Comparison of ENCODE assay signal across 19 cellular contexts in the genomic region with DNA sequence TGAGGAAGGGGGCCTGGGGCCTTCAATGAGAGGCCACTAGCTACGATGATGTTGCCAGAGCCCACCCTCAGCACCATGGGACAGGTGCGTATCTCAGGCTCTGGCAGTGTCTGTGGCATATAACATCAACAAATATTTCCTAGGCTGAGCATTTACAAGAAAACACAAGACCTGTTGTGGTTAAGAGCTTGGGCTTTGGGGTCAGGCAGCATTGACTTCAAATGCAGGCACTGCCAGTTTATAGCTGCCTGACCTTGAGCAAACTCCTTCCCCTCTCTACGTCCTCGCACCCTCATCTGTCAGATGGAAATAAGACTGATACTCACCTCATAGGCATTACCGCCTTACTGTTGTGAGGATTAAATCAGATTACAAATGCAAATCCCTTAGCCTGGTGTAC.
DNase-seq lines count a peak whose midpoint lies in the region; ATAC-seq and TF ChIP-seq lines count a peak whose summit lies in the region.
"Had no signal": no experiment of that assay in that cellular context is flagged by ENCODE, and none has a peak within 500 bp of the region (broad histone marks: within the 10 kb centered on the region; RNA-seq: fewer than 3 reads in every experiment).

No MANE protein-coding gene starts in this region.

- H3K27me3 ChIP-seq in PC-9 (ENCODE audit: insufficient read depth, low read depth), result no peaks in the 10 kb centered on the region
- H3K27me3 ChIP-seq: ascending aorta, tibial artery had no signal

- H3K36me3 Mint-ChIP-seq in stimulated activated naive CD8-positive, alpha-beta T cell treated with anti-CD3 and anti-CD28 coated beads, Interleukin-15, Interleukin-2, amounts not matched to agents 100 ng/mL and 50 ng/mL, for 24 hours (ENCODE audit: low read depth), result no peaks in the 10 kb centered on the region
- peaks cover 4% of the 10 kb centered on the region for H3K36me3 Mint-ChIP-seq in T-helper 1 cell treated with Interleukin-12 subunit alpha and Interleukin-12 subunit beta and Interleukin-4 antibody, amounts not matched to agents 30 μg/mL and 1 μg/mL, for 36 hours (ENCODE audit: low read depth)
- peaks cover 10% of the 10 kb centered on the region for H3K36me3 Mint-ChIP-seq in effector memory CD8-positive, alpha-beta T cell (ENCODE audit: insufficient read depth)

- BruUV-seq in PC-9 (replicated peaks; lab: Mats Ljungman, UMichigan), result no TSS peak

- H2AFZ ChIP-seq in PC-9, result no peak overlapping the region

- H3K9me3 ChIP-seq in PC-9 (ENCODE audit: insufficient read depth, low read depth), result no peaks in the 10 kb centered on the region
- H3K9me3 ChIP-seq: ascending aorta, Caco-2, heart left ventricle, left ventricle myocardium inferior, tibial artery had no signal

- TF ChIP-seq CTCF in PC-9 (conservative IDR thresholded peaks at IDR 0.05) (no peak), foreskin fibroblast (IDR thresholded peaks at IDR 0.05; ENCODE audit: low read depth, low read length) (no peak)

- intact Hi-C loops in PC-9 (cut with micrococcal nuclease; ENCODE audit: unreplicated experiment), result no loop called here

- H3K4me1 Mint-ChIP-seq in stimulated activated naive CD8-positive, alpha-beta T cell treated with anti-CD3 and anti-CD28 coated beads, Interleukin-15, Interleukin-2, amounts not matched to agents 100 ng/mL and 50 ng/mL, for 24 hours (ENCODE audit: low read depth), result peaks cover 75% of the 10 kb centered on the region
- H3K4me1 Mint-ChIP-seq in T-helper 1 cell treated with Interleukin-12 subunit alpha and Interleukin-12 subunit beta and Interleukin-4 antibody, amounts not matched to agents 30 μg/mL and 1 μg/mL, for 36 hours (ENCODE audit: low read depth), result peaks cover 75% of the 10 kb centered on the region
- peaks cover 94 to 96% of the 10 kb centered on the region in 2 donors for H3K4me1 Mint-ChIP-seq in effector memory CD8-positive, alpha-beta T cell (ENCODE audit: low read depth in 2 of 2)

- CTCF ChIA-PET in PC-9 (lab: Charles Lee), result no interaction called here

- H3K27ac Mint-ChIP-seq in stimulated activated naive CD8-positive, alpha-beta T cell treated with anti-CD3 and anti-CD28 coated beads, Interleukin-15, Interleukin-2, amounts not matched to agents 100 ng/mL and 50 ng/mL, for 24 hours, result peak overlapping the region; percentile 41
- H3K27ac Mint-ChIP-seq in T-helper 1 cell treated with Interleukin-12 subunit alpha and Interleukin-12 subunit beta and Interleukin-4 antibody, amounts not matched to agents 30 μg/mL and 1 μg/mL, for 36 hours, result peak overlapping the region; percentile 80
- peak overlapping the region; percentile 92 to 98 for H3K27ac Mint-ChIP-seq in effector memory CD8-positive, alpha-beta T cell

- no peak for ATAC-seq in stimulated activated naive CD8-positive, alpha-beta T cell treated with anti-CD3 and anti-CD28 coated beads, Interleukin-15, Interleukin-2, amounts not matched to agents 100 U/mL and 50 U/mL, for 24 hours
- peak; percentile 5 for ATAC-seq in effector memory CD8-positive, alpha-beta T cell (replicated peaks)
- no peak for ATAC-seq in GM19455 (IDR thresholded peaks at IDR 0.05; ENCODE audit: unreplicated experiment)
- ATAC-seq: heart left ventricle had no signal

- no peak overlapping the region for H3K27ac ChIP-seq in PC-9
- H3K27ac ChIP-seq: ascending aorta, KMS-11, left ventricle myocardium inferior, tibial artery had no signal

- no peak overlapping the region for H3K4me2 ChIP-seq in PC-9
- H3K4me2 ChIP-seq: KMS-11 had no signal

- H3K9me2 ChIP-seq in PC-9 (ENCODE audit: insufficient read depth), result no peaks in the 10 kb centered on the region

- H3K9me3 Mint-ChIP-seq in stimulated activated naive CD8-positive, alpha-beta T cell treated with anti-CD3 and anti-CD28 coated beads, Interleukin-15, Interleukin-2, amounts not matched to agents 100 ng/mL and 50 ng/mL, for 24 hours, result no peaks in the 10 kb centered on the region
- H3K9me3 Mint-ChIP-seq in T-helper 1 cell treated with Interleukin-12 subunit alpha and Interleukin-12 subunit beta and Interleukin-4 antibody, amounts not matched to agents 30 μg/mL and 1 μg/mL, for 36 hours, result no peaks in the 10 kb centered on the region
- no peaks in the 10 kb centered on the region for H3K9me3 Mint-ChIP-seq in effector memory CD8-positive, alpha-beta T cell

- no peaks in the 10 kb centered on the region for H3K79me2 ChIP-seq in PC-9 (ENCODE audit: low read depth)

- H3K36me3 ChIP-seq in PC-9 (ENCODE audit: low read depth), result no peaks in the 10 kb centered on the region
- H3K36me3 ChIP-seq: ascending aorta, heart left ventricle, left ventricle myocardium inferior, tibial artery had no signal

- no peaks in the 10 kb centered on the region for H4K20me1 ChIP-seq in PC-9 (ENCODE audit: insufficient read depth)

- no peak for DNase-seq in stimulated activated naive CD8-positive, alpha-beta T cell treated with anti-CD3 and anti-CD28 coated beads, Interleukin-15, Interleukin-2, amounts not matched to agents 100 U/mL and 50 U/mL, for 24 hours
- DNase-seq in effector memory CD8-positive, alpha-beta T cell, result no peak
- DNase-seq in PC-9 (no peak), foreskin fibroblast (no peak), SIG-M5 treated with dmso at 0.1 percent for 504 hours (lab: John Stamatoyannopoulos, UW; ENCODE audit: unreplicated experiment) (no peak)
- DNase-seq: activated gamma-delta T cell, Caco-2, EL, heart left ventricle, left ventricle myocardium inferior, NCI-H1092, NCI-H510A, SW 1271, tibial artery had no signal

- no peak overlapping the region for H3K4me3 Mint-ChIP-seq in stimulated activated naive CD8-positive, alpha-beta T cell treated with anti-CD3 and anti-CD28 coated beads, Interleukin-15, Interleukin-2, amounts not matched to agents 100 ng/mL and 50 ng/mL, for 24 hours
- no peak overlapping the region for H3K4me3 Mint-ChIP-seq in T-helper 1 cell treated with Interleukin-12 subunit alpha and Interleukin-12 subunit beta and Interleukin-4 antibody, amounts not matched to agents 30 μg/mL and 1 μg/mL, for 36 hours
- H3K4me3 Mint-ChIP-seq in effector memory CD8-positive, alpha-beta T cell, result peak overlapping the region; percentile 48 to 72

- H3K4me3 ChIP-seq in PC-9 (no peak overlapping the region), foreskin fibroblast (ENCODE audit: low read depth in 1 of 2, low read length in 2 of 2) (no peak overlapping the region)
- H3K4me3 ChIP-seq: ascending aorta, heart left ventricle, left ventricle myocardium inferior, tibial artery had no signal

- H3F3A ChIP-seq in PC-9 (ENCODE audit: insufficient read depth, low read depth), result no peaks in the 10 kb centered on the region

- no peaks in the 10 kb centered on the region for H3K27me3 Mint-ChIP-seq in stimulated activated naive CD8-positive, alpha-beta T cell treated with anti-CD3 and anti-CD28 coated beads, Interleukin-15, Interleukin-2, amounts not matched to agents 100 ng/mL and 50 ng/mL, for 24 hours
- H3K27me3 Mint-ChIP-seq in T-helper 1 cell treated with Interleukin-12 subunit alpha and Interleukin-12 subunit beta and Interleukin-4 antibody, amounts not matched to agents 30 μg/mL and 1 μg/mL, for 36 hours (ENCODE audit: low read depth), result no peaks in the 10 kb centered on the region
- H3K27me3 Mint-ChIP-seq in effector memory CD8-positive, alpha-beta T cell, result no peaks in the 10 kb centered on the region

- no peaks in the 10 kb centered on the region for H3K4me1 ChIP-seq in PC-9 (replicated peaks; ENCODE audit: insufficient read depth)
- H3K4me1 ChIP-seq: ascending aorta, Caco-2, left ventricle myocardium inferior, tibial artery had no signal

- POLR2A ChIA-PET in PC-9 (lab: Charles Lee; ENCODE audit: unreplicated experiment), result no interaction called here

Comparison
In these comparisons a context has a peak if more than half of its experiments do, and no peak if none do; other contexts are left out.
1. H3K27ac Mint-ChIP-seq: peak in every context shown above with its lines; median percentile 95 in effector memory CD8-positive, alpha-beta T cell; 80 in T-helper 1 cell treated with Interleukin-12 subunit alpha and Interleukin-12 subunit beta and Interleukin-4 antibody, amounts not matched to agents 30 μg/mL and 1 μg/mL, for 36 hours; 41 in stimulated activated naive CD8-positive, alpha-beta T cell treated with anti-CD3 and anti-CD28 coated beads, Interleukin-15, Interleukin-2, amounts not matched to agents 100 ng/mL and 50 ng/mL, for 24 hours.
2. H3K4me3 Mint-ChIP-seq: peak in effector memory CD8-positive, alpha-beta T cell (2 of 2); none in stimulated activated naive CD8-positive, alpha-beta T cell treated with anti-CD3 and anti-CD28 coated beads, Interleukin-15, Interleukin-2, amounts not matched to agents 100 ng/mL and 50 ng/mL, for 24 hours (single experiment) and T-helper 1 cell treated with Interleukin-12 subunit alpha and Interleukin-12 subunit beta and Interleukin-4 antibody, amounts not matched to agents 30 μg/mL and 1 μg/mL, for 36 hours (single experiment).